In the genomic region with DNA sequence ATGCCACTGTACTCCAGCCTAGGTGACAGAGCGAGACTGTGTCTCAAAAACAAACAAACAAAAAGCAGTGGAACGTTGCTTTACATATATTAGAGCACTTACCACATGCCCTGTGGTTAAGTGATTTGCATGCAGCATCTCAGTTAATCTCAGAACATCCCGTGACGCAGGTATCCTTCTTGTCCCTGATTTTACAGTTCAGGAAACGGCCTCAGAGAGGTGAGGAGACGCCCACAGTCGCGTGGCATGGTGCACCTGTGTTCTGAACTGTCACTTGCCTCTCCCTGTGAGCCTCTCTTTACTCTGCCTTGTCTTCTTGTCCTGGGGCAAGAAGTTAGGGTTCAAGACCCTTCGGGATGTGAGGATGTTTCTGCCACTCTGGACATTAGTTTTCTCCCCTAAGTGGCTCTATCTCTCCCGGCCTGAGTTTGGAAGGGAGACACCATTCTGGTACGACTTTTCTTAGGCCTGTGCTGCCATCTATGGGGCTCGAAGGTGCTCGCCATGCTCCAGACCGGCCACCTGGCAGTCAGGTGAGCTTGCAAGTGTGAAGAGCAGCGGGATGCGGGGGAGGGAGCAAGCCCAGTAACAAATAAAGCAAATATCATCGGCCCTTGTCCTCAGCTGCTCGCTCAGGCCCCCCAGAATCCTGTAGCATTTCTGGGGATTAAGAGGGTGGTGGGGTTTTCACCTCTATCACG, we compare ENCODE assay signal across 8 cellular contexts. TPM values are rescaled to one million over a fixed set of nuclear protein-coding genes. Genes with fewer than 3 reads are reported as not detected.
DNase-seq lines count a peak whose midpoint lies in the region; ATAC-seq and TF ChIP-seq lines count a peak whose summit lies in the region.

No MANE protein-coding gene starts in this region.

- intact Hi-C loops in left ventricle myocardium inferior (cut with micrococcal nuclease) = loop anchor here (2.0 to 10.0 kb wide), 2 partner anchors 17 to 295 kb away; no protein-coding TSS in a partner anchor
- intact Hi-C loops in posterior cingulate gyrus (cut with DNase I) = no loop called here

- ATAC-seq in HG03139 (IDR thresholded peaks at IDR 0.05; ENCODE audit: unreplicated experiment) = no peak

- DNase-seq in CD1c-positive myeloid dendritic cell (ENCODE audit: extremely low spot score) (peak; percentile 35), GM20000 (ENCODE audit: low spot score) (peak; percentile 75), MV-4-11 (lab: John Stamatoyannopoulos, UW) (peak; percentile 34), amniotic epithelial cell (ENCODE audit: low read depth) (peak; percentile 64), left ventricle myocardium inferior (peak; percentile 29), posterior cingulate gyrus (peak; percentile 47 to 96 (median 74))

- no peaks in the 10 kb centered on the region for H3F3A ChIP-seq in SU-DHL-6 (ENCODE audit: insufficient read depth)

- H3K27ac ChIP-seq in SU-DHL-6 (ENCODE audit: low read depth, low read length) (no peak overlapping the region), left ventricle myocardium inferior (replicated peaks) (no peak overlapping the region)

- H2AFZ ChIP-seq in SU-DHL-6 (ENCODE audit: low read depth, low read length, severe bottlenecking) = peak overlapping the region; percentile 44

- H3K9me2 ChIP-seq in SU-DHL-6 (replicated peaks; ENCODE audit: insufficient read depth, low read length) = no peaks in the 10 kb centered on the region

- 0 out of 2 replicates have a peak overlapping the region, but pooled peaks have one; percentile 12 for H3K9ac ChIP-seq in SU-DHL-6 (ENCODE audit: low read length)

- no peaks in the 10 kb centered on the region for H3K79me2 ChIP-seq in SU-DHL-6 (ENCODE audit: insufficient read depth, low read length)

- H3K36me3 ChIP-seq in SU-DHL-6 (ENCODE audit: low read length) (no peaks in the 10 kb centered on the region), left ventricle myocardium inferior (no peaks in the 10 kb centered on the region)

- peaks cover 20% of the 10 kb centered on the region for H3K4me1 ChIP-seq in left ventricle myocardium inferior

- H3K4me3 ChIP-seq in SU-DHL-6 (ENCODE audit: insufficient read depth, low read length, poor library complexity, severe bottlenecking) = peak overlapping the region; percentile 34
- H3K4me3 ChIP-seq in left ventricle myocardium inferior = peak overlapping the region; percentile 66

- peak; percentile 42 for TF ChIP-seq CTCF in GM20000 (IDR thresholded peaks at IDR 0.05; ENCODE audit: extremely low read depth, missing control alignments)
- peak; percentile 47 for TF ChIP-seq CTCF in SU-DHL-6 (IDR thresholded peaks at IDR 0.05; ENCODE audit: insufficient read depth, low read length, poor library complexity, severe bottlenecking)
- no peak for TF ChIP-seq CTCF in left ventricle myocardium inferior (IDR thresholded peaks at IDR 0.05; ENCODE audit: borderline replicate concordance)

- H4K20me1 ChIP-seq in SU-DHL-6 (ENCODE audit: low read depth, low read length) = no peaks in the 10 kb centered on the region

- H3K9me3 ChIP-seq in SU-DHL-6 (ENCODE audit: insufficient read depth, low read length) = no peaks in the 10 kb centered on the region
- no peaks in the 10 kb centered on the region for H3K9me3 ChIP-seq in left ventricle myocardium inferior (replicated peaks)

- peak overlapping the region; percentile 71 for H3K4me2 ChIP-seq in SU-DHL-6 (ENCODE audit: low read depth, low read length, poor library complexity, severe bottlenecking)

- H3K27me3 ChIP-seq in SU-DHL-6 (ENCODE audit: low read length) (no peaks in the 10 kb centered on the region), left ventricle myocardium inferior (ENCODE audit: low read depth) (no peaks in the 10 kb centered on the region)

RNA-seq across cellular contexts. Expression of a gene that starts 25.6 kb away (rescaled TPM):
- total RNA-seq in left ventricle myocardium inferior = 67.2 TPM
